Comparison of ENCODE assay signal across 8 cellular contexts in the genomic region with DNA sequence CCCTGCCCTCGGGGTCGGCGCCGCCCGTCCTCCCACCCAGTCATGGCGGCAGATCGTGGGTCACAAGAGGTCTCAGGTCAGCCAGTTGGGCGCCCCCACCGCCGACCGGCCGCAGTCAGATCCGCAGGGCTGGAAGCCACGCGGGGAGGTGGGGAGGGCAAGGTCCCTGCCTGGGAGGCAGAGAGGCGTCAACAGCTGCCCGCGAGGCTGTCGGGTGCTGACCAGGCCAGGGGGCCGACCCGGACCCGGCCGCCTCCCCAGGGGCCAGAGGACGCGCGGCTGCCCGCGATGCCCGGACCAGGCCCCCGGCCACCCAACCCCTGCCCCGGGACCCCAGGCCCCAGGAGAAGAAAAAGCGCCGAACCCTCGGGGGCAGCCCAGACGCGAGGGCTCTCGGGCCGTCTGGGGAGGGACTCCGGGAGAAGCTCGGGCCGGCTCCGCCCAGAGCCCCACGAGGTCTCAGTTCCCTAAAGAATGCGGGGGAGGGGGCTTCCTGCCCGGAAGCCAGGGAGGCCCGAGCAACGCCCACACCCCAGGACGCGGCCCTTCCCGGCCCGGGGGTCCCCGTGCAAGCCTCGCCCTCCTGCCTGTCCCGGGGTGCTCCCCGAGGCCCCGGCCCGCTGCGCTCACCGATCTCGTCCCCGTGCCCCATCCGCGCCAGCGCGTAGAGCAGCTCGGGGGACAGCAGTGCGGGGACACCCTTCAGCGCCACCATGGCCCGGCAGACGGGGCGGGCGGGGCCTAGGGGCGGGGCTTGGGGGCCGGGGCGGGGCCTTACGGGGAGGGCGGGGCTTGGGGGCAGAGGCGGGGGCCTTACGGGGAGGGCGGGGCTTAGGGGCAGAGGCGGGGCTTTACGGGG. TPM values are rescaled to one million over a fixed set of nuclear protein-coding genes. Genes with fewer than 3 reads are reported as not detected.
DNase-seq lines count a peak whose midpoint lies in the region; ATAC-seq and TF ChIP-seq lines count a peak whose summit lies in the region.

Gene FUOM (minus strand): TSS at position 727 of the 859 bp plus-strand sequence. CDS start 12 bp downstream, at position 715.

- DNase-seq in Right ventricle myocardium inferior (ENCODE audit: missing footprints) (no peak), cardiac septum (ENCODE audit: low spot score) (no peak), Peyer's patch (peak; percentile 71 to 82 (median 82)), glomerular visceral epithelial cell (ENCODE audit: extremely low spot score) (peak; percentile 66), posterior vena cava (ENCODE audit: low spot score) (no peak), uterus (peak; percentile 39 to 40)
- DNase-seq in activated effector memory CD4-positive, alpha-beta T cell treated with anti-CD3 and anti-CD28 coated beads, Interleukin-2, amount 50 U/mL, for 16 hours, result peak; percentile 89

- ATAC-seq in Right ventricle myocardium inferior (peak; percentile 79), HG03060 (IDR thresholded peaks at IDR 0.05; ENCODE audit: low read depth, unreplicated experiment) (peak; percentile 37)

- H3K9me3 ChIP-seq in Peyer's patch, result no peaks in the 10 kb centered on the region
- no peaks in the 10 kb centered on the region for H3K9me3 ChIP-seq in uterus

- peaks cover 7 to 39% (median 10%) of the 10 kb centered on the region in 4 donors for H3K4me1 ChIP-seq in Peyer's patch
- H3K4me1 ChIP-seq in uterus, result no peaks in the 10 kb centered on the region

- H3K27me3 ChIP-seq in Peyer's patch (no peaks in the 10 kb centered on the region), uterus (no peaks in the 10 kb centered on the region)

- TF ChIP-seq POLR2A in Peyer's patch (IDR thresholded peaks at IDR 0.05) (peak; percentile 27 to 50), uterus (IDR thresholded peaks at IDR 0.05) (no peak)

- H3K36me3 ChIP-seq in Peyer's patch (peaks cover 0 to 19% (median 0%) of the 10 kb centered on the region in 3 donors), uterus (no peaks in the 10 kb centered on the region)

- H3K27ac ChIP-seq in Peyer's patch, result peak within 1 kb of the TSS; percentile 76 to 97 (median 84)
- H3K27ac ChIP-seq in uterus, result peak within 1 kb of the TSS in 1 of 2 donors; percentile 74

- TF ChIP-seq CTCF in Peyer's patch (IDR thresholded peaks at IDR 0.05), result peak in 1 of 6 experiments; percentile 30
- no peak for TF ChIP-seq CTCF in uterus (IDR thresholded peaks at IDR 0.05)

- H3K4me3 ChIP-seq in Peyer's patch, result peak within 1 kb of the TSS; percentile 73 to 96 (median 85)
- H3K4me3 ChIP-seq in uterus, result peak within 1 kb of the TSS; percentile 16 to 47

- intact Hi-C loops in Right ventricle myocardium inferior (cut with DNase I), result no loop called here
- intact Hi-C loops in cardiac septum (cut with DNase I), result no loop called here
- intact Hi-C loops in posterior vena cava (cut with DNase I), result no loop called here
- intact Hi-C loops in uterus (cut with DNase I; ENCODE audit: low total_unique reads), result no loop called here

RNA-seq across cellular contexts. Expression of gene FUOM, which starts in this region (rescaled TPM):
- total RNA-seq in Right ventricle myocardium inferior (7.9 TPM), cardiac septum (6.1 TPM), Peyer's patch (100 to 1,000 TPM in 3 of 4 donors, 10 to 100 TPM in 1; 88.3 to 214 (median 163) TPM), posterior vena cava (10 to 100 TPM; 13.8 to 17.6 TPM), uterus (10 to 100 TPM in 1 of 4 donors, 1 to 10 TPM in 2, not detected in 1; 2.6 to 13.8 (median 2.9) TPM)

Comparison
In these comparisons a context has a peak if more than half of its experiments do, and no peak if none do; other contexts are left out.
1. RNA of gene FUOM (total RNA-seq): 88.3 to 214 TPM in Peyer's patch; 13.8 to 17.6 TPM in posterior vena cava, 7.9 TPM in Right ventricle myocardium inferior (single experiment), 6.1 TPM in cardiac septum (single experiment) and 2.6 to 13.8 TPM in uterus; every median in the first group is over 4 times any median in the second.
2. DNase-seq: peak in Peyer's patch (3 of 3), activated effector memory CD4-positive, alpha-beta T cell treated with anti-CD3 and anti-CD28 coated beads, Interleukin-2, amount 50 U/mL, for 16 hours (single experiment), glomerular visceral epithelial cell (single experiment) and uterus (2 of 2); none in Right ventricle myocardium inferior (single experiment), cardiac septum (single experiment) and posterior vena cava (single experiment).
3. POLR2A ChIP-seq: peak in Peyer's patch (2 of 2); none in uterus (0 of 2).